ENCODE assay signal across 22 cellular contexts in genomic region chr1:2345297-2346075, GRCh38. TPM values are rescaled to one million over a fixed set of nuclear protein-coding genes. Genes with fewer than 3 reads are reported as not detected.
A peak's percentile ranks its signal among the peaks of the same experiment; 100 is the strongest.
DNase-seq lines count a peak whose midpoint lies in the region; ATAC-seq and TF ChIP-seq lines count a peak whose summit lies in the region.
"Had no signal": no experiment of that assay in that cellular context is flagged by ENCODE, and none has a peak within 500 bp of the region (broad histone marks: within the 10 kb centered on the region; RNA-seq: fewer than 3 reads in every experiment).

No MANE protein-coding gene starts in this region.

- no peaks in the 10 kb centered on the region for H4K20me1 ChIP-seq in SK-N-SH (ENCODE audit: insufficient read depth)

- no peak overlapping the region for H3K4me2 ChIP-seq in SK-N-SH

- no peaks in the 10 kb centered on the region for H3K79me2 ChIP-seq in SK-N-SH (ENCODE audit: insufficient read depth)

- H3K9me2 ChIP-seq in SK-N-SH = no peaks in the 10 kb centered on the region

- H3K4me1 Mint-ChIP-seq in WTC11 = no peaks in the 10 kb centered on the region
- H3K4me1 Mint-ChIP-seq: stimulated activated effector memory CD8-positive, alpha-beta T cell treated with anti-CD3 and anti-CD28 coated beads, Interleukin-12 subunit alpha, Interleukin-12 subunit beta, amount 100 ng/mL, for 72 hours had no signal

- no peak overlapping the region for H3K4me3 ChIP-seq in heart left ventricle
- no peak overlapping the region for H3K4me3 ChIP-seq in lower lobe of right lung
- no peak overlapping the region for H3K4me3 ChIP-seq in tibial artery
- no peak overlapping the region for H3K4me3 ChIP-seq in SK-N-SH (ENCODE audit: low read depth in 2 of 2, low read length in 1 of 2)
- H3K4me3 ChIP-seq: GM12878 had no signal

- H3K4me1 ChIP-seq in heart left ventricle (no peaks in the 10 kb centered on the region), lower lobe of right lung (no peaks in the 10 kb centered on the region), tibial artery (no peaks in the 10 kb centered on the region), SK-N-SH (ENCODE audit: control insufficient read depth in 1 of 2, insufficient read depth in 2 of 2, low read depth in 1 of 2, low read length in 1 of 2) (peaks cover 0 to 20% of the 10 kb centered on the region in 2 experiments; a peak in 1 of 4 replicates)

- H3K27ac Mint-ChIP-seq in WTC11 = peak overlapping the region; percentile 70; the same call in 1 of the 2 replicates
- H3K27ac Mint-ChIP-seq: activated naive CD8-positive, alpha-beta T cell; activated T-helper 1 cell treated with anti-CD3 and anti-CD28 coated beads, Interleukin-12 subunit alpha, Interleukin-12 subunit beta, Interleukin-2, Interleukin-4 antibody, amounts not matched to agents 30 ng/mL and 10 ng/mL and 1 ng/mL, durations not matched to agents 14 hours and 24 hours and 36 hours; stimulated activated effector memory CD8-positive, alpha-beta T cell treated with anti-CD3 and anti-CD28 coated beads, Interleukin-12 subunit alpha, Interleukin-12 subunit beta, amount 100 ng/mL, for 72 hours had no signal

- POLR2A ChIA-PET in WTC11 (lab: Charles Lee) (no interaction called here), SK-N-SH (lab: Yijun Ruan, JAX) (no interaction called here)

- H3F3A ChIP-seq in SK-N-SH (replicated peaks; ENCODE audit: insufficient read depth) = no peaks in the 10 kb centered on the region

- DNase-seq in heart left ventricle = peak in 3 of 5 donors; percentile 15 to 46 (median 24)
- no peak for DNase-seq in left ventricle myocardium superior
- DNase-seq in WTC11 (ENCODE audit: low spot score) = no peak
- peak; percentile 27 for DNase-seq in lower lobe of right lung
- peak; percentile 3 to 61 for DNase-seq in tibial artery
- no peak for DNase-seq in activated CD4-positive, alpha-beta T cell treated with anti-CD3 and anti-CD28 coated beads, Interleukin-2, amount 50 U/mL, for 48 hours
- no peak for DNase-seq in SK-N-SH
- DNase-seq in CD1c-positive myeloid dendritic cell (ENCODE audit: extremely low spot score) = no peak
- DNase-seq: ACHN; activated CD4-positive, alpha-beta T cell treated with anti-CD3 and anti-CD28 coated beads for 1 hour; activated CD8-positive, alpha-beta memory T cell treated with anti-CD3 and anti-CD28 coated beads for 24 hours; DMS153; effector memory CD8-positive, alpha-beta T cell; GF-D8; KG1; NCI-H774; nucleus accumbens had no signal

- intact Hi-C loops in heart left ventricle (cut with DNase I) (no loop called here), left ventricle myocardium superior (cut with micrococcal nuclease) (no loop called here), lower lobe of right lung (cut with DNase I) (no loop called here), tibial artery (cut with DNase I; ENCODE audit: low total_unique reads) (no loop called here)

- H3K9me3 Mint-ChIP-seq in WTC11 = no peaks in the 10 kb centered on the region
- H3K9me3 Mint-ChIP-seq: activated T-helper 1 cell treated with anti-CD3 and anti-CD28 coated beads, Interleukin-12 subunit alpha, Interleukin-12 subunit beta, Interleukin-2, Interleukin-4 antibody, amounts not matched to agents 30 ng/mL and 10 ng/mL and 1 ng/mL, durations not matched to agents 14 hours and 24 hours and 36 hours; effector memory CD8-positive, alpha-beta T cell; stimulated activated effector memory CD8-positive, alpha-beta T cell treated with anti-CD3 and anti-CD28 coated beads, Interleukin-12 subunit alpha, Interleukin-12 subunit beta, amount 100 ng/mL, for 72 hours had no signal

- TF ChIP-seq RAD21 in SK-N-SH (IDR thresholded peaks at IDR 0.05; ENCODE audit: low read length) = no peak

- CTCF ChIA-PET in WTC11 (lab: Charles Lee) (interaction anchor here (0.6 kb wide), 1 partner anchor 174 kb away, joined by 3 read pairs; no protein-coding TSS in a partner anchor), SK-N-SH (lab: Yijun Ruan, JAX) (interaction anchor here (1.9 kb wide), 1 partner anchor 36 kb away, joined by 12 read pairs; no protein-coding TSS in a partner anchor)

- no peak for TF ChIP-seq EP300 in SK-N-SH (IDR thresholded peaks at IDR 0.05; ENCODE audit: borderline replicate concordance in 1 of 2, low read depth in 1 of 2, low read length in 1 of 2)

- no peaks in the 10 kb centered on the region for H3K9me3 ChIP-seq in heart left ventricle
- no peaks in the 10 kb centered on the region for H3K9me3 ChIP-seq in lower lobe of right lung
- H3K9me3 ChIP-seq in tibial artery = no peaks in the 10 kb centered on the region
- H3K9me3 ChIP-seq in SK-N-SH = no peaks in the 10 kb centered on the region

- no peaks in the 10 kb centered on the region for H3K36me3 ChIP-seq in heart left ventricle
- H3K36me3 ChIP-seq in lower lobe of right lung = no peaks in the 10 kb centered on the region
- H3K36me3 ChIP-seq in tibial artery = no peaks in the 10 kb centered on the region
- H3K36me3 ChIP-seq in SK-N-SH (replicated peaks in 1 of 2; ENCODE audit: control insufficient read depth in 1 of 2, insufficient read depth in 2 of 2, low read length in 1 of 2) = no peaks in the 10 kb centered on the region

- H3K27me3 Mint-ChIP-seq in WTC11 (ENCODE audit: low read depth) = no peaks in the 10 kb centered on the region
- H3K27me3 Mint-ChIP-seq: activated naive CD8-positive, alpha-beta T cell; effector memory CD8-positive, alpha-beta T cell had no signal

- no peak overlapping the region for H2AFZ ChIP-seq in SK-N-SH (ENCODE audit: low read depth)

- H3K27ac ChIP-seq in heart left ventricle (no peak overlapping the region), lower lobe of right lung (no peak overlapping the region), tibial artery (no peak overlapping the region), SK-N-SH (ENCODE audit: low read depth in 2 of 2, low read length in 1 of 2) (no peak overlapping the region; a peak in 1 of 4 replicates)
- H3K27ac ChIP-seq: C4-2B had no signal

- no peak for TF ChIP-seq CTCF in heart left ventricle (IDR thresholded peaks at IDR 0.05)
- no peak for TF ChIP-seq CTCF in WTC11 (IDR thresholded peaks at IDR 0.05)
- no peak for TF ChIP-seq CTCF in lower lobe of right lung (IDR thresholded peaks at IDR 0.05)
- TF ChIP-seq CTCF in tibial artery (IDR thresholded peaks at IDR 0.05) = no peak
- no peak for TF ChIP-seq CTCF in SK-N-SH (IDR thresholded peaks at IDR 0.05)

- WGBS in heart left ventricle, 4 donors = 86 to 92% (median 89%) methylated on average over 19 to 24 of the region's 24 CpGs
- 76% methylated on average over 5 of the region's 24 CpGs for WGBS in SK-N-SH (ENCODE audit: low lambda C conversion rate)

- H3K9ac ChIP-seq in SK-N-SH = no peak overlapping the region

- ATAC-seq in heart left ventricle (peak in 1 of 4 donors; percentile 5), left ventricle myocardium superior (no peak), WTC11 (no peak), lower lobe of right lung (no peak)
- ATAC-seq: effector memory CD8-positive, alpha-beta T cell; GM12878; stimulated activated effector memory CD8-positive, alpha-beta T cell treated with anti-CD3 and anti-CD28 coated beads, Interleukin-12 subunit alpha, Interleukin-12 subunit beta, amount 100 ng/mL, for 72 hours had no signal

- no peak overlapping the region for H3K4me3 Mint-ChIP-seq in WTC11
- H3K4me3 Mint-ChIP-seq: activated naive CD8-positive, alpha-beta T cell; activated T-helper 1 cell treated with anti-CD3 and anti-CD28 coated beads, Interleukin-12 subunit alpha, Interleukin-12 subunit beta, Interleukin-2, Interleukin-4 antibody, amounts not matched to agents 30 ng/mL and 10 ng/mL and 1 ng/mL, durations not matched to agents 14 hours and 24 hours and 36 hours; effector memory CD8-positive, alpha-beta T cell; stimulated activated effector memory CD8-positive, alpha-beta T cell treated with anti-CD3 and anti-CD28 coated beads, Interleukin-12 subunit alpha, Interleukin-12 subunit beta, amount 100 ng/mL, for 72 hours had no signal

- no peak for TF ChIP-seq POLR2A in heart left ventricle (IDR thresholded peaks at IDR 0.05)

- H3K27me3 ChIP-seq in heart left ventricle = no peaks in the 10 kb centered on the region
- H3K27me3 ChIP-seq in lower lobe of right lung (ENCODE audit: low read depth) = no peaks in the 10 kb centered on the region
- H3K27me3 ChIP-seq in tibial artery = no peaks in the 10 kb centered on the region
- no peaks in the 10 kb centered on the region for H3K27me3 ChIP-seq in SK-N-SH (ENCODE audit: insufficient read depth)

- no peaks in the 10 kb centered on the region for H3K36me3 Mint-ChIP-seq in WTC11
- H3K36me3 Mint-ChIP-seq: activated naive CD8-positive, alpha-beta T cell; stimulated activated effector memory CD8-positive, alpha-beta T cell treated with anti-CD3 and anti-CD28 coated beads, Interleukin-12 subunit alpha, Interleukin-12 subunit beta, amount 100 ng/mL, for 72 hours had no signal

TF ChIP-seq in SK-N-SH, 30 proteins besides CTCF, POLR2A, EP300 and RAD21:
- TF ChIP-seq MXI1 (IDR thresholded peaks at IDR 0.05; ENCODE audit: low read depth, low read length) = no peak

RNA-seq across cellular contexts. Expression of gene MORN1, which starts 45.9 kb away (rescaled TPM):
- total RNA-seq in heart left ventricle (1 to 10 TPM; 2.4 to 8.2 (median 3.8) TPM), left ventricle myocardium superior (5.3 TPM), WTC11 (2021) (14.5 to 19.7 TPM (median 18.5 TPM) in 3 replicates), lower lobe of right lung (13.4 TPM)
- polyA plus RNA-seq in heart left ventricle (1 to 10 TPM; 2.2 to 4.0 TPM), SK-N-SH (2012; rRNA removed) (13.7 and 16.3 TPM in 2 replicates)
- polyA plus RNA-seq in SK-N-SH (2012; cell fraction: cytosol; rRNA removed) = 9.6 and 10.3 TPM in 2 replicates
- 35.5 and 38.1 TPM in 2 replicates for polyA plus RNA-seq in SK-N-SH (2012; cell fraction: nucleus; rRNA removed)

RNA-seq across cellular contexts. Expression of gene RER1, which starts 46.2 kb away (rescaled TPM):
- total RNA-seq in heart left ventricle (100 to 1,000 TPM in 3 of 9 donors, 10 to 100 TPM in 6; 47.1 to 124 (median 78.3) TPM), left ventricle myocardium superior (98.1 TPM), WTC11 (2021) (72.1 to 80.4 TPM (median 79.8 TPM) in 3 replicates), lower lobe of right lung (133 TPM)
- polyA plus RNA-seq in heart left ventricle (10 to 100 TPM; 43.3 to 92.4 TPM), SK-N-SH (2012; rRNA removed) (181 and 189 TPM in 2 replicates)
- 176 and 236 TPM in 2 replicates for polyA plus RNA-seq in SK-N-SH (2012; cell fraction: cytosol; rRNA removed)
- polyA plus RNA-seq in SK-N-SH (2012; cell fraction: nucleus; rRNA removed) = 214 and 301 TPM in 2 replicates

Comparison
In these comparisons a context has a peak if more than half of its experiments do, and no peak if none do; other contexts are left out.
1. DNase-seq: peak in heart left ventricle (3 of 5), lower lobe of right lung (single experiment) and tibial artery (2 of 2); none in left ventricle myocardium superior (single experiment), WTC11 (single experiment), activated CD4-positive, alpha-beta T cell treated with anti-CD3 and anti-CD28 coated beads, Interleukin-2, amount 50 U/mL, for 48 hours (0 of 2), SK-N-SH (single experiment) and CD1c-positive myeloid dendritic cell (single experiment).